Comparison of ENCODE assay signal across 20 cellular contexts in genomic region chr1:246317723-246318359, GRCh38.
DNase-seq lines count a peak whose midpoint lies in the region; ATAC-seq and TF ChIP-seq lines count a peak whose summit lies in the region.
"Had no signal": no experiment of that assay in that cellular context is flagged by ENCODE, and none has a peak within 500 bp of the region (broad histone marks: within the 10 kb centered on the region; RNA-seq: fewer than 3 reads in every experiment).

No MANE protein-coding gene starts in this region.

- no peak for ATAC-seq in aorta (ENCODE audit: low FRiP score)
- ATAC-seq: effector memory CD8-positive, alpha-beta T cell had no signal

- H3K27ac ChIP-seq in osteoblast (ENCODE audit: low read depth, low read length) (peak overlapping the region; percentile 55), aorta (ENCODE audit: low read depth in 1 of 2, low read length in 2 of 2) (no peak overlapping the region)
- H3K27ac ChIP-seq in CD8-positive, alpha-beta memory T cell (ENCODE audit: low read depth, low read length): no peak overlapping the region
- H3K27ac ChIP-seq: neural progenitor cell, thoracic aorta had no signal

- H2AFZ ChIP-seq in osteoblast (ENCODE audit: low read length): no peak overlapping the region
- H2AFZ ChIP-seq: neural progenitor cell had no signal

- peaks cover 19% of the 10 kb centered on the region for H3K4me1 Mint-ChIP-seq in CD14-positive monocyte
- H3K4me1 Mint-ChIP-seq in CD8-positive, alpha-beta memory T cell: peaks cover 0 to 4% (median 3%) of the 10 kb centered on the region in 3 donors

- H3K36me3 Mint-ChIP-seq in CD14-positive monocyte: no peaks in the 10 kb centered on the region
- H3K36me3 Mint-ChIP-seq in CD8-positive, alpha-beta memory T cell: peaks cover 7 to 32% (median 17%) of the 10 kb centered on the region in 3 donors
- H3K36me3 Mint-ChIP-seq: neural progenitor cell had no signal

- no peaks in the 10 kb centered on the region for H3K9me3 ChIP-seq in osteoblast (ENCODE audit: low read depth, low read length)
- H3K9me3 ChIP-seq in CD8-positive, alpha-beta memory T cell (ENCODE audit: low read length): no peaks in the 10 kb centered on the region
- no peaks in the 10 kb centered on the region for H3K9me3 ChIP-seq in aorta (ENCODE audit: control insufficient read depth, low read length)
- H3K9me3 ChIP-seq: thoracic aorta had no signal

- intact Hi-C loops in CD14-positive monocyte (cut with micrococcal nuclease): no loop called here
- intact Hi-C loops in aorta (cut with DNase I): no loop called here

- POLR2A ChIA-PET in CD8-positive, alpha-beta memory T cell (lab: Charles Lee): no interaction called here

- H3K36me3 ChIP-seq in osteoblast (ENCODE audit: insufficient read depth, low read length): no peaks in the 10 kb centered on the region
- H3K36me3 ChIP-seq in CD8-positive, alpha-beta memory T cell (ENCODE audit: insufficient read depth, low read length): no peaks in the 10 kb centered on the region
- no peaks in the 10 kb centered on the region for H3K36me3 ChIP-seq in aorta (ENCODE audit: control insufficient read depth in 1 of 2, insufficient read depth in 2 of 2, low read length in 1 of 2)
- H3K36me3 ChIP-seq: neural progenitor cell, thoracic aorta had no signal

- H3K4me3 Mint-ChIP-seq in CD14-positive monocyte: no peak overlapping the region
- H3K4me3 Mint-ChIP-seq in CD8-positive, alpha-beta memory T cell: no peak overlapping the region
- H3K4me3 Mint-ChIP-seq: effector memory CD8-positive, alpha-beta T cell; neural progenitor cell; T-helper 2 cell treated with Interferon-gamma antibody and Interleukin-4, amounts not matched to agents 5 μg/mL and 100 μg/mL, for 36 hours had no signal

- peaks cover 0 to 2% (median 0%) of the 10 kb centered on the region in 7 donors for H3K9me3 Mint-ChIP-seq in CD14-positive monocyte
- peaks cover 0 to 4% (median 0%) of the 10 kb centered on the region in 5 donors for H3K9me3 Mint-ChIP-seq in CD8-positive, alpha-beta memory T cell
- H3K9me3 Mint-ChIP-seq: effector memory CD8-positive, alpha-beta T cell; neural progenitor cell; T-helper 2 cell treated with Interferon-gamma antibody and Interleukin-4, amounts not matched to agents 5 μg/mL and 100 μg/mL, for 36 hours had no signal

- H3K27me3 ChIP-seq in osteoblast (ENCODE audit: insufficient read depth, low read length): no peaks in the 10 kb centered on the region
- no peaks in the 10 kb centered on the region for H3K27me3 ChIP-seq in CD8-positive, alpha-beta memory T cell (ENCODE audit: insufficient read depth, low read length, poor library complexity, severe bottlenecking)
- H3K27me3 ChIP-seq in aorta (ENCODE audit: control insufficient read depth in 1 of 2, insufficient read depth in 2 of 2, low read length in 1 of 2): no peaks in the 10 kb centered on the region
- H3K27me3 ChIP-seq: neural progenitor cell had no signal

- no peaks in the 10 kb centered on the region for H3K79me2 ChIP-seq in osteoblast (ENCODE audit: insufficient read depth, low read length)

- TF ChIP-seq CTCF in epithelial cell of esophagus (IDR thresholded peaks at IDR 0.05; ENCODE audit: insufficient read depth, low read depth, low read length, missing control alignments): no peak
- no peak for TF ChIP-seq CTCF in osteoblast (IDR thresholded peaks at IDR 0.05; ENCODE audit: extremely low read depth, low read depth, low read length)
- no peak for TF ChIP-seq CTCF in CD14-positive monocyte (IDR thresholded peaks at IDR 0.05)

- H3K4me2 ChIP-seq in osteoblast (ENCODE audit: insufficient read depth, low read length): no peak overlapping the region
- H3K4me2 ChIP-seq: neural progenitor cell had no signal

- no peak overlapping the region for H3K4me3 ChIP-seq in epithelial cell of esophagus (ENCODE audit: low read length)
- no peak overlapping the region for H3K4me3 ChIP-seq in osteoblast (ENCODE audit: insufficient read depth, low read length)
- no peak overlapping the region for H3K4me3 ChIP-seq in CD8-positive, alpha-beta memory T cell (ENCODE audit: low read length)
- no peak overlapping the region for H3K4me3 ChIP-seq in aorta (ENCODE audit: low read length in 2 of 2)
- H3K4me3 ChIP-seq: neural progenitor cell, thoracic aorta had no signal

- H3K27ac Mint-ChIP-seq in CD14-positive monocyte: peak overlapping the region in 1 of 7 donors; percentile 40
- no peak overlapping the region for H3K27ac Mint-ChIP-seq in CD8-positive, alpha-beta memory T cell
- H3K27ac Mint-ChIP-seq: effector memory CD8-positive, alpha-beta T cell; neural progenitor cell; T-helper 2 cell treated with Interferon-gamma antibody and Interleukin-4, amounts not matched to agents 5 μg/mL and 100 μg/mL, for 36 hours had no signal

- no peaks in the 10 kb centered on the region for H3K27me3 Mint-ChIP-seq in CD14-positive monocyte (ENCODE audit: low read depth in 3 of 3)
- H3K27me3 Mint-ChIP-seq in CD8-positive, alpha-beta memory T cell: no peaks in the 10 kb centered on the region
- H3K27me3 Mint-ChIP-seq: effector memory CD8-positive, alpha-beta T cell had no signal

- peaks cover 9% of the 10 kb centered on the region for H3K4me1 ChIP-seq in osteoblast (ENCODE audit: insufficient read depth, low read length)
- no peaks in the 10 kb centered on the region for H3K4me1 ChIP-seq in CD8-positive, alpha-beta memory T cell (ENCODE audit: insufficient read depth, low read length)
- no peaks in the 10 kb centered on the region for H3K4me1 ChIP-seq in aorta (ENCODE audit: control insufficient read depth in 1 of 2, insufficient read depth in 2 of 2, low read length in 2 of 2)
- H3K4me1 ChIP-seq: neural progenitor cell had no signal

- CTCF ChIA-PET in CD8-positive, alpha-beta memory T cell (lab: Charles Lee): no interaction called here

- no peaks in the 10 kb centered on the region for H4K20me1 ChIP-seq in osteoblast (ENCODE audit: insufficient read depth, low read length)

- DNase-seq in GM03348 (ENCODE audit: low spot score) (peak; percentile 15), RPMI7951 (ENCODE audit: low read depth) (peak; percentile 16), epithelial cell of esophagus (ENCODE audit: low read depth) (peak; percentile 45), osteoblast (ENCODE audit: insufficient read length, low spot score, missing footprints) (no peak), NCI-H2107 (lab: John Stamatoyannopoulos, UW) (no peak), CD14-positive monocyte (ENCODE audit: low spot score) (no peak), aorta (no peak)
- no peak for DNase-seq in CD8-positive, alpha-beta memory T cell
- DNase-seq: activated CD4-positive, CD25-positive, alpha-beta regulatory T cell treated with anti-CD3 and anti-CD28 coated beads, Interleukin-2, amount 50 U/mL, for 72 hours; C1 segment of cervical spinal cord; cerebellar nuclear complex; DMS153; effector memory CD8-positive, alpha-beta T cell; KG1; NCI-H1048; NCI-H2029 treated with DMSO at 0.1 percent for 48 hours; stimulated activated CD4-positive, alpha-beta T cell treated with anti-CD3 and anti-CD28 coated beads, Interleukin-12 subunit alpha, Interleukin-12 subunit beta, amount 100 ng/mL, for 4 hours had no signal

Comparison
In these comparisons a context has a peak if more than half of its experiments do, and no peak if none do; other contexts are left out.
1. DNase-seq: peak in GM03348 (single experiment), RPMI7951 (single experiment) and epithelial cell of esophagus (single experiment); none in osteoblast (single experiment), NCI-H2107 (single experiment), CD14-positive monocyte (single experiment), CD8-positive, alpha-beta memory T cell (0 of 5) and aorta (0 of 2).